1 cellular context compared by ENCODE assay signal in genomic region chr17:76078859-76079576, GRCh38.
TF ChIP-seq lines count a peak whose summit lies in the region.

Gene ZACN, plus strand, starts transcription at chr17:76079182. Its CDS starts 83 bp downstream, at chr17:76079265.

TF ChIP-seq in HepG2, 621 proteins besides CTCF, POLR2A, EP300 and RAD21 (continued from another document and continues in another):
- TF ChIP-seq FUBP1 (CRISPR knock-in tag; IDR thresholded peaks at IDR 0.05; ENCODE audit: borderline replicate concordance) (no peak), LCORL (IDR thresholded peaks at IDR 0.05) (no peak), LCORL (CRISPR knock-in tag; IDR thresholded peaks at IDR 0.05) (peak; percentile 43; the same call in 1 of the 2 replicates), CERS6 (CRISPR knock-in tag; IDR thresholded peaks at IDR 0.05) (0 out of 2 replicates have a peak, but pooled peaks have one; percentile 4), SPEN (CRISPR knock-in tag; IDR thresholded peaks at IDR 0.05; ENCODE audit: low read depth) (0 out of 2 replicates have a peak, but pooled peaks have one; percentile 31), ZBED4 (CRISPR knock-in tag; IDR thresholded peaks at IDR 0.05; ENCODE audit: borderline replicate concordance) (no peak), AGO1 (IDR thresholded peaks at IDR 0.05; ENCODE audit: low read depth, low read length, poor library complexity, severe bottlenecking) (peak; percentile 93), EEA1 (CRISPR knock-in tag; IDR thresholded peaks at IDR 0.05; ENCODE audit: borderline replicate concordance) (peak; percentile 57; the same call in 1 of the 2 replicates), SAP130 (CRISPR knock-in tag; IDR thresholded peaks at IDR 0.05; ENCODE audit: low read depth) (no peak), EED (CRISPR knock-in tag; IDR thresholded peaks at IDR 0.05) (no peak), SALL2 (CRISPR knock-in tag; IDR thresholded peaks at IDR 0.05) (no peak), SAFB2 (CRISPR knock-in tag; IDR thresholded peaks at IDR 0.05; ENCODE audit: borderline replicate concordance, low read depth) (no peak), ZNF556 (CRISPR knock-in tag; IDR thresholded peaks at IDR 0.05; ENCODE audit: borderline replicate concordance) (peak; percentile 37; the same call in 1 of the 2 replicates), NFKBIZ (CRISPR knock-in tag; IDR thresholded peaks at IDR 0.05) (no peak), PAX8 (CRISPR knock-in tag; IDR thresholded peaks at IDR 0.05; ENCODE audit: borderline replicate concordance) (no peak), ZFP36L1 (CRISPR knock-in tag; IDR thresholded peaks at IDR 0.05) (no peak), ZNF674 (CRISPR knock-in tag; IDR thresholded peaks at IDR 0.05; ENCODE audit: low read depth) (peak; percentile 82; the same call in 1 of the 2 replicates), ZNF788 (CRISPR knock-in tag; IDR thresholded peaks at IDR 0.05; ENCODE audit: borderline replicate concordance) (peak; percentile 10; the same call in 1 of the 2 replicates), FOXO4 (CRISPR knock-in tag; conservative IDR thresholded peaks at IDR 0.05) (0 out of 2 replicates have a peak, but pooled peaks have one; percentile 48), ZNF354B (CRISPR knock-in tag; IDR thresholded peaks at IDR 0.05) (no peak), BCLAF1 (IDR thresholded peaks at IDR 0.05) (no peak), ZNF766 (CRISPR knock-in tag; IDR thresholded peaks at IDR 0.05; ENCODE audit: borderline replicate concordance) (no peak), ZNF576 (CRISPR knock-in tag; IDR thresholded peaks at IDR 0.05) (0 out of 2 replicates have a peak, but pooled peaks have one; percentile 24), SNAPC2 (CRISPR knock-in tag; IDR thresholded peaks at IDR 0.05) (no peak), ZNF343 (CRISPR knock-in tag; IDR thresholded peaks at IDR 0.05) (0 out of 2 replicates have a peak, but pooled peaks have one; percentile 49), ZNF333 (CRISPR knock-in tag; IDR thresholded peaks at IDR 0.05; ENCODE audit: borderline replicate concordance) (0 out of 2 replicates have a peak, but pooled peaks have one; percentile 13), AGO2 (optimal IDR thresholded peaks at IDR 0.05; ENCODE audit: low read depth, low read length) (peak; percentile 40), ZNF580 (CRISPR knock-in tag; IDR thresholded peaks at IDR 0.05; ENCODE audit: borderline replicate concordance, low read depth) (no peak), RXRB (CRISPR knock-in tag; IDR thresholded peaks at IDR 0.05; ENCODE audit: borderline replicate concordance) (no peak), ZNF138 (CRISPR knock-in tag; IDR thresholded peaks at IDR 0.05; ENCODE audit: low read depth) (no peak), NFAT5 (CRISPR knock-in tag; IDR thresholded peaks at IDR 0.05) (no peak; the same call in 1 of the 2 replicates), RFX3 (CRISPR knock-in tag; IDR thresholded peaks at IDR 0.05) (no peak), CBX1 (IDR thresholded peaks at IDR 0.05; ENCODE audit: low read depth) (no peak), ESRRA (CRISPR knock-in tag; IDR thresholded peaks at IDR 0.05; ENCODE audit: low read depth) (peak; percentile 60; the same call in 1 of the 2 replicates), RARA (CRISPR knock-in tag; IDR thresholded peaks at IDR 0.05) (0 out of 2 replicates have a peak, but pooled peaks have one; percentile 17), ZNF691 (CRISPR knock-in tag; IDR thresholded peaks at IDR 0.05; ENCODE audit: borderline replicate concordance, low read depth) (0 out of 2 replicates have a peak, but pooled peaks have one; percentile 50), ZNF841 (CRISPR knock-in tag; IDR thresholded peaks at IDR 0.05; ENCODE audit: borderline replicate concordance) (no peak), PBX2 (CRISPR knock-in tag; IDR thresholded peaks at IDR 0.05) (0 out of 2 replicates have a peak, but pooled peaks have one; percentile 33), SSRP1 (CRISPR knock-in tag; IDR thresholded peaks at IDR 0.05) (peak; percentile 21; the same call in 1 of the 2 replicates), IKZF1 (IDR thresholded peaks at IDR 0.05) (no peak), ZNF205 (CRISPR knock-in tag; IDR thresholded peaks at IDR 0.05) (no peak), ATF1 (CRISPR knock-in tag; IDR thresholded peaks at IDR 0.05) (no peak)
